Comparison of ENCODE assay signal across 11 cellular contexts in genomic region chr3:13507791-13508339, GRCh38. TPM values are rescaled to one million over a fixed set of nuclear protein-coding genes. Genes with fewer than 3 reads are reported as not detected.
A peak's percentile ranks its signal among the peaks of the same experiment; 100 is the strongest.
DNase-seq lines count a peak whose midpoint lies in the region; ATAC-seq and TF ChIP-seq lines count a peak whose summit lies in the region.
"Had no signal": no experiment of that assay in that cellular context is flagged by ENCODE, and none has a peak within 500 bp of the region (broad histone marks: within the 10 kb centered on the region; RNA-seq: fewer than 3 reads in every experiment).

No MANE protein-coding gene starts in this region.

- H3K27ac ChIP-seq in GM23338 (ENCODE audit: low read depth) (no peak overlapping the region), right cardiac atrium (ENCODE audit: low read length) (no peak overlapping the region)

- no peaks in the 10 kb centered on the region for H4K20me1 ChIP-seq in GM23338 (replicated peaks; ENCODE audit: insufficient read depth)

- no peak overlapping the region for H3K4me3 ChIP-seq in GM23338
- no peak overlapping the region for H3K4me3 ChIP-seq in right cardiac atrium (ENCODE audit: low read length)

- H3K9me2 ChIP-seq in GM23338 (ENCODE audit: insufficient read depth): no peaks in the 10 kb centered on the region

- H3K9me3 Mint-ChIP-seq in GM23338: no peaks in the 10 kb centered on the region
- H3K9me3 Mint-ChIP-seq in activated naive CD4-positive, alpha-beta T cell treated with anti-CD3 and anti-CD28 coated beads, Interleukin-2, amount 50 U/mL, for 72 hours: no peaks in the 10 kb centered on the region
- H3K9me3 Mint-ChIP-seq: naive B cell, T-cell had no signal

- no peak overlapping the region for H3K4me2 ChIP-seq in GM23338

- H3F3A ChIP-seq in GM23338 (replicated peaks; ENCODE audit: low read depth): no peaks in the 10 kb centered on the region

- peaks cover 6% of the 10 kb centered on the region for H3K27me3 Mint-ChIP-seq in GM23338 (ENCODE audit: insufficient read depth, low read depth, poor library complexity)
- H3K27me3 Mint-ChIP-seq: T-cell had no signal

- TF ChIP-seq CTCF in GM23338 (conservative IDR thresholded peaks at IDR 0.05; ENCODE audit: low read depth in 2 of 2): no peak

- peaks cover 6% of the 10 kb centered on the region; the same call in 2 of the 3 replicates for H3K4me1 Mint-ChIP-seq in GM23338
- H3K4me1 Mint-ChIP-seq: T-cell had no signal

- no peaks in the 10 kb centered on the region for H3K36me3 Mint-ChIP-seq in GM23338 (ENCODE audit: low read depth)
- H3K36me3 Mint-ChIP-seq in activated naive CD4-positive, alpha-beta T cell treated with anti-CD3 and anti-CD28 coated beads, Interleukin-2, amount 50 U/mL, for 72 hours: no peaks in the 10 kb centered on the region
- H3K36me3 Mint-ChIP-seq: naive B cell had no signal

- peak; percentile 29 for DNase-seq in GM23338 (ENCODE audit: low spot score)
- peak in 30 of 56 donors; percentile 12 to 81 (median 44) for DNase-seq in amygdala (lab: John Stamatoyannopoulos, UW)
- DNase-seq in right cardiac atrium: peak; percentile 54 to 77 (median 71)
- DNase-seq in sciatic nerve (ENCODE audit: low spot score): no peak
- no peak for DNase-seq in effector CD8-positive, alpha-beta T cell (lab: John Stamatoyannopoulos, UW)
- DNase-seq in putamen (ENCODE audit: low spot score): no peak
- no peak for DNase-seq in activated naive CD4-positive, alpha-beta T cell treated with anti-CD3 and anti-CD28 coated beads, Interleukin-2, amount 50 U/mL, for 72 hours (ENCODE audit: low spot score in 2 of 2)
- DNase-seq in activated T-cell treated with anti-CD3 and anti-CD28 coated beads, Interleukin-2, amount 50 U/mL, for 1 hour: no peak
- DNase-seq: cerebellar nuclear complex, naive B cell, T-cell had no signal

- intact Hi-C loops in right cardiac atrium (cut with DNase I): loop anchor here in 2 of 4 donors (5.0 kb wide), 2 partner anchors 44 to 114 kb away; no protein-coding TSS in a partner anchor
- intact Hi-C loops in sciatic nerve (cut with DNase I): no loop called here

- no peaks in the 10 kb centered on the region for H3K27me3 ChIP-seq in GM23338 (ENCODE audit: insufficient read depth)
- no peaks in the 10 kb centered on the region for H3K27me3 ChIP-seq in right cardiac atrium (ENCODE audit: control insufficient read depth, insufficient read depth)

- no peaks in the 10 kb centered on the region for H3K79me2 ChIP-seq in GM23338 (replicated peaks; ENCODE audit: insufficient read depth)

- no peak overlapping the region for H3K4me3 Mint-ChIP-seq in GM23338
- H3K4me3 Mint-ChIP-seq: naive B cell, T-cell had no signal

- H3K36me3 ChIP-seq in GM23338 (ENCODE audit: insufficient read depth): no peaks in the 10 kb centered on the region

- H3K4me1 ChIP-seq in GM23338 (ENCODE audit: insufficient read depth) (no peaks in the 10 kb centered on the region), right cardiac atrium (ENCODE audit: control insufficient read depth, insufficient read depth, low read length) (no peaks in the 10 kb centered on the region)

- WGBS in right cardiac atrium: 52% methylated on average over 16 of the region's 16 CpGs

- no peak overlapping the region for H3K27ac Mint-ChIP-seq in GM23338
- peak overlapping the region in 1 of 2 donors; percentile 47 for H3K27ac Mint-ChIP-seq in activated naive CD4-positive, alpha-beta T cell treated with anti-CD3 and anti-CD28 coated beads, Interleukin-2, amount 50 U/mL, for 72 hours
- H3K27ac Mint-ChIP-seq: naive B cell, T-cell had no signal

- no peak overlapping the region for H2AFZ ChIP-seq in GM23338

- ATAC-seq in GM23338: peak; percentile 69
- ATAC-seq in right cardiac atrium: peak; percentile 56 to 59
- peak; percentile 40 for ATAC-seq in sciatic nerve
- no peak for ATAC-seq in activated naive CD4-positive, alpha-beta T cell treated with anti-CD3 and anti-CD28 coated beads, Interleukin-2, amount 50 U/mL, for 72 hours
- ATAC-seq: T-cell had no signal

- H3K9me3 ChIP-seq in right cardiac atrium (ENCODE audit: control insufficient read depth, low read length): no peaks in the 10 kb centered on the region

TF ChIP-seq in GM23338, 12 proteins besides CTCF, POLR2A, EP300 and RAD21:
- TF ChIP-seq CREB1 (CRISPR knock-in tag; IDR thresholded peaks at IDR 0.05; ENCODE audit: low read depth): no peak
- TF ChIP-seq EZH2 (IDR thresholded peaks at IDR 0.05; ENCODE audit: low read depth, unreplicated experiment): no peak
- TF ChIP-seq POLR2AphosphoS5 (IDR thresholded peaks at IDR 0.05; ENCODE audit: low read depth): no peak

RNA-seq across cellular contexts. Expression of gene HDAC11, which starts 27.8 kb away (rescaled TPM):
- total RNA-seq in GM23338 (2014; rRNA removed; shearing (Covaris generic)): 11.1 and 15.8 TPM in 2 replicates
- 3.5 and 5.4 TPM in 2 replicates for polyA plus RNA-seq in GM23338 (2016; fragmentation: Nextera tagmentation; extraction: Ambion mirVana)
- 10 to 100 TPM; 35.2 to 43.2 (median 40.0) TPM for total RNA-seq in right cardiac atrium
- 51.3 TPM for polyA plus RNA-seq in right cardiac atrium
- 38.8 TPM for total RNA-seq in sciatic nerve
- total RNA-seq in activated naive CD4-positive, alpha-beta T cell treated with anti-CD3 and anti-CD28 coated beads, Interleukin-2, amount 50 U/mL, for 72 hours: 1 to 10 TPM; 3.7 TPM

RNA-seq across cellular contexts. Expression of gene FBLN2, which starts 41.1 kb away (rescaled TPM):
- total RNA-seq in GM23338 (2014; rRNA removed; shearing (Covaris generic)): 24.9 and 26.8 TPM in 2 replicates
- polyA plus RNA-seq in GM23338 (2016; fragmentation: Nextera tagmentation; extraction: Ambion mirVana): 18.8 and 24.4 TPM in 2 replicates
- total RNA-seq in right cardiac atrium: 100 to 1,000 TPM; 165 to 323 (median 258) TPM
- polyA plus RNA-seq in right cardiac atrium: 124 TPM
- 236 TPM for total RNA-seq in sciatic nerve
- not detected for total RNA-seq in activated naive CD4-positive, alpha-beta T cell treated with anti-CD3 and anti-CD28 coated beads, Interleukin-2, amount 50 U/mL, for 72 hours

Comparison
In these comparisons a context has a peak if more than half of its experiments do, and no peak if none do; other contexts are left out.
1. ATAC-seq: peak in GM23338 (single experiment), right cardiac atrium (2 of 2) and sciatic nerve (single experiment); none in activated naive CD4-positive, alpha-beta T cell treated with anti-CD3 and anti-CD28 coated beads, Interleukin-2, amount 50 U/mL, for 72 hours (0 of 2).
2. DNase-seq: peak in GM23338 (single experiment), amygdala (30 of 56) and right cardiac atrium (3 of 3); none in sciatic nerve (single experiment), effector CD8-positive, alpha-beta T cell (single experiment), putamen (single experiment), activated naive CD4-positive, alpha-beta T cell treated with anti-CD3 and anti-CD28 coated beads, Interleukin-2, amount 50 U/mL, for 72 hours (0 of 2) and activated T-cell treated with anti-CD3 and anti-CD28 coated beads, Interleukin-2, amount 50 U/mL, for 1 hour (single experiment).
3. RNA of gene FBLN2, which starts 41.1 kb away (total RNA-seq): 165 to 323 TPM in right cardiac atrium, 236 TPM in sciatic nerve (single experiment) and 24.9 to 26.8 TPM in GM23338; not detected in activated naive CD4-positive, alpha-beta T cell treated with anti-CD3 and anti-CD28 coated beads, Interleukin-2, amount 50 U/mL, for 72 hours; every median in the first group is over 10 times any median in the second.